Comparison of ENCODE assay signal across 7 cellular contexts in the genomic region with DNA sequence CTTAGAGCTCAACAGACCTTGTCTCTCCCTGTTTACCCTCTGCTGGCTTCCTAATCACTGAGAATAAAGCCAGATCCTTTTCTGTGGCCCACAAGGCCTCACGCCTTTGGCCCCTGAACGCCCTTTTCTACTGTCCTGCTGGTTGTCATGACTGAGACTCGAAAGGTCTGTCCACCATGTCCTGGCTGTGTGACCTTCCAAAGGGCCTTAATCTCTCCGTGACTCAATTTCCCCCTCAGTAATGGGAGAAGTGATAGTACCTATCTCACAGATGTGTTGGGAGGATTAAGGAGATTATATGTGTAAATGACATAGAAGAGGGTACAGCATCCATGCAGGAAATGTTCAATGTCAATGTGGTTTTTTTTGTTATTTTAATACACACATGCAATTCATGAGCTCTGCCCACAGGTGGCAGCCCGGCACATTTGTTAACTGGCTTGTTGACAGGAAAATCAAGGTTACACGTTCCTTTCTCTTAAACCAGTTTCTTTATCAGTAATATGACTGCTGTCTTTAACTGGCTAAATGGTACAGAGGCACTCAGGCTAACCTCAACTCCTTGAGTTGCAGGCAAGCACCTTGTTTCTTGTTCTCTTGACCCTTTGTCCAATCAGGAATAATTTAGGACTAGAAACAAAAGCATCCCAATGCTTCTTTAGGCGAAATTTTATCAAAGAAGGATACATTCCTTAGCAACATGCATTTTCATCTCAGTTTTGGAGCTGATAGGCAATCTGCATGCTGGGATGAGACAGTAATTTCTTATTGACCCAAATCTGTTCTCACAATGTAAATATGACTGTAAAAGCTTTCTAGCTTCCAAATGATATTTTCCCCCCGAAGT. TPM values are rescaled to one million over a fixed set of nuclear protein-coding genes. Genes with fewer than 3 reads are reported as not detected.
A peak's percentile ranks its signal among the peaks of the same experiment; 100 is the strongest.
DNase-seq lines count a peak whose midpoint lies in the region; TF ChIP-seq lines count a peak whose summit lies in the region.

No MANE protein-coding gene starts in this region.

- H3K4ac ChIP-seq in mesenchymal stem cell (ENCODE audit: low read depth in 1 of 2, low read length in 2 of 2), result no peak overlapping the region

- H2BK120ac ChIP-seq in mesenchymal stem cell (ENCODE audit: low read depth, low read length), result no peak overlapping the region

- no peak overlapping the region for H3K4me3 Mint-ChIP-seq in activated CD4-positive, alpha-beta T cell treated with anti-CD3 and anti-CD28 coated beads, Interleukin-2, amount 10 ng/mL, durations not matched to agents 24 days and 14 days

- intact Hi-C loops in activated CD4-positive, alpha-beta T cell treated with anti-CD3 and anti-CD28 coated beads, Interleukin-2, amount 10 ng/mL, durations not matched to agents 24 days and 14 days (cut with micrococcal nuclease), result loop anchor here (1.0 kb wide), 2 partner anchors 318 to 396 kb away; no protein-coding TSS in a partner anchor

- no peaks in the 10 kb centered on the region for H3K36me3 Mint-ChIP-seq in activated CD4-positive, alpha-beta T cell treated with anti-CD3 and anti-CD28 coated beads, Interleukin-2, amount 10 ng/mL, durations not matched to agents 24 days and 14 days (ENCODE audit: low read depth)

- no peaks in the 10 kb centered on the region for H3K27me3 Mint-ChIP-seq in activated CD4-positive, alpha-beta T cell treated with anti-CD3 and anti-CD28 coated beads, Interleukin-2, amount 10 ng/mL, durations not matched to agents 24 days and 14 days

- H2BK15ac ChIP-seq in mesenchymal stem cell (ENCODE audit: low read depth, poor library complexity, severe bottlenecking), result no peak overlapping the region

- no peak overlapping the region for H3K4me2 ChIP-seq in mesenchymal stem cell (ENCODE audit: low read length, poor library complexity, severe bottlenecking)

- no peak overlapping the region for H3K9ac ChIP-seq in mesenchymal stem cell (ENCODE audit: low read length)

- peak overlapping the region; percentile 1 for H2AK5ac ChIP-seq in mesenchymal stem cell (ENCODE audit: low read length, severe bottlenecking)

- no peak overlapping the region for H3K23ac ChIP-seq in mesenchymal stem cell (ENCODE audit: low read length in 2 of 2)

- H3K18ac ChIP-seq in mesenchymal stem cell (ENCODE audit: low read depth in 1 of 2, low read length in 2 of 2), result no peak overlapping the region

- H2AFZ ChIP-seq in mesenchymal stem cell (ENCODE audit: low read depth, low read length), result no peak overlapping the region

- peak; percentile 66 for TF ChIP-seq CTCF in GM12865 (IDR thresholded peaks at IDR 0.05; ENCODE audit: insufficient read depth, low read depth, low read length, missing control alignments)

- H3K9me3 ChIP-seq in mesenchymal stem cell (ENCODE audit: control insufficient read depth, low read length), result no peaks in the 10 kb centered on the region

- H3K14ac ChIP-seq in mesenchymal stem cell (ENCODE audit: low read length in 2 of 2), result no peak overlapping the region

- DNase-seq in GM12865 (ENCODE audit: low read depth) (peak; percentile 70), HCEC 1CT (peak; percentile 71), NCI-H146 treated with DMSO at 0.1 percent for 48 hours (lab: John Stamatoyannopoulos, UW; ENCODE audit: unreplicated experiment) (peak; percentile 29), mesenchymal stem cell (peak; percentile 60)
- DNase-seq in activated CD4-positive, alpha-beta T cell treated with anti-CD3 and anti-CD28 coated beads, Interleukin-2, amount 10 ng/mL, durations not matched to agents 24 days and 14 days, result peak; percentile 89
- DNase-seq in effector CD4-positive, alpha-beta T cell, result peak; percentile 37
- DNase-seq in stimulated activated CD8-positive, alpha-beta memory T cell treated with anti-CD3 and anti-CD28 coated beads, Interleukin-4, amount 100 ng/mL, for 48 hours, result peak; percentile 76

- H3K4me3 ChIP-seq in GM12865 (ENCODE audit: low read depth, low read length) (no peak overlapping the region), mesenchymal stem cell (ENCODE audit: insufficient read depth in 1 of 2, low read depth in 1 of 2, low read length in 2 of 2) (no peak overlapping the region)

- H2BK12ac ChIP-seq in mesenchymal stem cell (ENCODE audit: low read length in 2 of 2), result no peak overlapping the region

- no peaks in the 10 kb centered on the region for H3K27me3 ChIP-seq in mesenchymal stem cell (ENCODE audit: control insufficient read depth in 1 of 2, insufficient read depth in 1 of 2, low read length in 2 of 2)

- peak overlapping the region; percentile 13 for H3K27ac ChIP-seq in mesenchymal stem cell (ENCODE audit: low read length, poor library complexity, severe bottlenecking)

- no peaks in the 10 kb centered on the region for H3K9me3 Mint-ChIP-seq in activated CD4-positive, alpha-beta T cell treated with anti-CD3 and anti-CD28 coated beads, Interleukin-2, amount 10 ng/mL, durations not matched to agents 24 days and 14 days

- H3K27ac Mint-ChIP-seq in activated CD4-positive, alpha-beta T cell treated with anti-CD3 and anti-CD28 coated beads, Interleukin-2, amount 10 ng/mL, durations not matched to agents 24 days and 14 days, result peak overlapping the region; percentile 35

- H4K8ac ChIP-seq in mesenchymal stem cell (ENCODE audit: low read length), result no peak overlapping the region

- 68% methylated on average over 8 of the region's 8 CpGs for WGBS in mesenchymal stem cell

- no peak overlapping the region for H2BK5ac ChIP-seq in mesenchymal stem cell (ENCODE audit: low read depth, low read length, poor library complexity, severe bottlenecking)

- H3K4me1 Mint-ChIP-seq in activated CD4-positive, alpha-beta T cell treated with anti-CD3 and anti-CD28 coated beads, Interleukin-2, amount 10 ng/mL, durations not matched to agents 24 days and 14 days, result peaks cover 15% of the 10 kb centered on the region

- no peak overlapping the region for H4K91ac ChIP-seq in mesenchymal stem cell (ENCODE audit: low read length)

- H3K36me3 ChIP-seq in mesenchymal stem cell (ENCODE audit: control insufficient read depth in 1 of 2, insufficient read depth in 2 of 2, low read depth in 1 of 2, low read length in 2 of 2), result peaks cover 0 to 22% of the 10 kb centered on the region in 2 experiments

- peaks cover 11% of the 10 kb centered on the region for H3K4me1 ChIP-seq in mesenchymal stem cell (ENCODE audit: control insufficient read depth, insufficient read depth, low read depth, low read length)

- no peaks in the 10 kb centered on the region for H3K79me1 ChIP-seq in mesenchymal stem cell (replicated peaks; ENCODE audit: low read length, poor library complexity, severe bottlenecking)

RNA-seq across cellular contexts. Expression of gene SLC22A1, which starts 16.6 kb away (rescaled TPM):
- total RNA-seq in activated CD4-positive, alpha-beta T cell treated with anti-CD3 and anti-CD28 coated beads, Interleukin-2, amount 10 ng/mL, durations not matched to agents 24 days and 14 days, result 2.2 and 3.1 TPM in 2 replicates
- polyA plus RNA-seq in mesenchymal stem cell (2013, experiment 1 of 2), result 2.2 TPM
- 2.0 TPM for polyA plus RNA-seq in mesenchymal stem cell (2013, experiment 2 of 2)

Comparison
In these comparisons a context has a peak if more than half of its experiments do, and no peak if none do; other contexts are left out.
1. DNase-seq: peak in every context shown above with its lines; median percentile 89 in activated CD4-positive, alpha-beta T cell treated with anti-CD3 and anti-CD28 coated beads, Interleukin-2, amount 10 ng/mL, durations not matched to agents 24 days and 14 days; 76 in stimulated activated CD8-positive, alpha-beta memory T cell treated with anti-CD3 and anti-CD28 coated beads, Interleukin-4, amount 100 ng/mL, for 48 hours; 71 in HCEC 1CT; 70 in GM12865; 60 in mesenchymal stem cell; 37 in effector CD4-positive, alpha-beta T cell; 29 in NCI-H146 treated with DMSO at 0.1 percent for 48 hours.